Comparison of ENCODE assay signal across 2 cellular contexts in genomic region chr6:165662041-165662491, GRCh38.
TF ChIP-seq lines count a peak whose summit lies in the region.

No MANE protein-coding gene starts in this region.

TF ChIP-seq in liver, 16 proteins besides CTCF, POLR2A, EP300 and RAD21 (continued from another document):
- TF ChIP-seq HNF4A (conservative IDR thresholded peaks at IDR 0.05) (no peak), REST (IDR thresholded peaks at IDR 0.05) (no peak), GABPA (IDR thresholded peaks at IDR 0.05 in 1 of 2, conservative IDR thresholded peaks at IDR 0.05 in 1 of 2) (no peak), SP1 (IDR thresholded peaks at IDR 0.05) (no peak), JUND (IDR thresholded peaks at IDR 0.05) (no peak)

TF ChIP-seq in HepG2, 621 proteins besides CTCF, POLR2A, EP300 and RAD21 (continued from another document):
- no peak for TF ChIP-seq ATF2 (CRISPR knock-in tag; IDR thresholded peaks at IDR 0.05)
- TF ChIP-seq NKX3-1 (CRISPR knock-in tag; IDR thresholded peaks at IDR 0.05) = no peak
- TF ChIP-seq ZNF704 (CRISPR knock-in tag; IDR thresholded peaks at IDR 0.05; ENCODE audit: borderline replicate concordance) = no peak
- TF ChIP-seq MAX (IDR thresholded peaks at IDR 0.05) = no peak
- TF ChIP-seq ZNF30 (CRISPR knock-in tag; IDR thresholded peaks at IDR 0.05) = no peak
- TF ChIP-seq POLR2AphosphoS2 (IDR thresholded peaks at IDR 0.05; ENCODE audit: low read depth, low read length) = no peak
- no peak for TF ChIP-seq ZBTB4 (CRISPR knock-in tag; IDR thresholded peaks at IDR 0.05; ENCODE audit: borderline replicate concordance)
- TF ChIP-seq ARID2 (CRISPR knock-in tag; IDR thresholded peaks at IDR 0.05; ENCODE audit: borderline replicate concordance) = no peak
- TF ChIP-seq BCL3 (CRISPR knock-in tag; IDR thresholded peaks at IDR 0.05) = no peak
- no peak for TF ChIP-seq GATAD2A (CRISPR knock-in tag; IDR thresholded peaks at IDR 0.05)
- TF ChIP-seq HNRNPUL1 (IDR thresholded peaks at IDR 0.05; ENCODE audit: low read depth, low read length) = no peak
- no peak for TF ChIP-seq ZNF496 (CRISPR knock-in tag; IDR thresholded peaks at IDR 0.05; ENCODE audit: insufficient replicate concordance)
- TF ChIP-seq ZNF331 (CRISPR knock-in tag; IDR thresholded peaks at IDR 0.05) = no peak
- no peak for TF ChIP-seq SCMH1 (CRISPR knock-in tag; IDR thresholded peaks at IDR 0.05; ENCODE audit: borderline replicate concordance)
- TF ChIP-seq TOPORS (CRISPR knock-in tag; IDR thresholded peaks at IDR 0.05) = no peak
- TF ChIP-seq RORA (CRISPR knock-in tag; IDR thresholded peaks at IDR 0.05) = no peak
